ENCODE assay signal across 2 cellular contexts in genomic region chr20:48148916-48149672, GRCh38.
TF ChIP-seq lines count a peak whose summit lies in the region.

No MANE protein-coding gene starts in this region.

TF ChIP-seq in HepG2, 621 proteins besides CTCF, POLR2A, EP300 and RAD21:
- TF ChIP-seq RARA (CRISPR knock-in tag; IDR thresholded peaks at IDR 0.05) = no peak
- TF ChIP-seq ZNF629 (CRISPR knock-in tag; conservative IDR thresholded peaks at IDR 0.05) = peak; percentile 73
- TF ChIP-seq SMC3 (IDR thresholded peaks at IDR 0.05; ENCODE audit: low read length) = peak; percentile 41; the same call in 1 of the 2 replicates
- peak; percentile 62 for TF ChIP-seq STAG1 (CRISPR knock-in tag; IDR thresholded peaks at IDR 0.05)
- no peak for TF ChIP-seq THRA (CRISPR knock-in tag; IDR thresholded peaks at IDR 0.05; ENCODE audit: borderline replicate concordance)

TF ChIP-seq in H1, 55 proteins besides CTCF, POLR2A, EP300 and RAD21:
- TF ChIP-seq GTF2F1 (IDR thresholded peaks at IDR 0.05; ENCODE audit: borderline replicate concordance, low read depth, low read length) (no peak), SUZ12 (IDR thresholded peaks at IDR 0.05; ENCODE audit: low read length) (no peak), FOSL1 (IDR thresholded peaks at IDR 0.05; ENCODE audit: insufficient read depth, low read depth, low read length) (no peak), JUND (IDR thresholded peaks at IDR 0.05; ENCODE audit: low read length) (no peak), USF2 (IDR thresholded peaks at IDR 0.05; ENCODE audit: low read length) (no peak), BCL11A (IDR thresholded peaks at IDR 0.05; ENCODE audit: low read depth in 2 of 2, low read length in 2 of 2) (no peak), ATF2 (IDR thresholded peaks at IDR 0.05; ENCODE audit: low read length) (no peak), TBP (IDR thresholded peaks at IDR 0.05; ENCODE audit: low read depth, low read length) (no peak), ASH2L (IDR thresholded peaks at IDR 0.05; ENCODE audit: low read length) (no peak), SIRT6 (IDR thresholded peaks at IDR 0.05; ENCODE audit: low read length) (no peak), EGR1 (IDR thresholded peaks at IDR 0.05; ENCODE audit: borderline replicate concordance, low read depth, low read length) (no peak), MAX (IDR thresholded peaks at IDR 0.05) (no peak), HDAC6 (IDR thresholded peaks at IDR 0.05; ENCODE audit: low read depth, low read length) (no peak), YY1 (IDR thresholded peaks at IDR 0.05; ENCODE audit: low read depth, low read length) (no peak), SIN3A (conservative IDR thresholded peaks at IDR 0.05 in 1 of 2, IDR thresholded peaks at IDR 0.05 in 1 of 2; ENCODE audit: low read depth in 1 of 2, low read length in 2 of 2) (no peak), NANOG (IDR thresholded peaks at IDR 0.05; ENCODE audit: insufficient read depth, low read depth, low read length, poor library complexity, severe bottlenecking) (no peak), POLR2AphosphoS5 (IDR thresholded peaks at IDR 0.05; ENCODE audit: low read depth, low read length) (no peak), TEAD4 (IDR thresholded peaks at IDR 0.05; ENCODE audit: low read depth, low read length) (no peak)
